ENCODE assay signal across 17 cellular contexts in the genomic region with DNA sequence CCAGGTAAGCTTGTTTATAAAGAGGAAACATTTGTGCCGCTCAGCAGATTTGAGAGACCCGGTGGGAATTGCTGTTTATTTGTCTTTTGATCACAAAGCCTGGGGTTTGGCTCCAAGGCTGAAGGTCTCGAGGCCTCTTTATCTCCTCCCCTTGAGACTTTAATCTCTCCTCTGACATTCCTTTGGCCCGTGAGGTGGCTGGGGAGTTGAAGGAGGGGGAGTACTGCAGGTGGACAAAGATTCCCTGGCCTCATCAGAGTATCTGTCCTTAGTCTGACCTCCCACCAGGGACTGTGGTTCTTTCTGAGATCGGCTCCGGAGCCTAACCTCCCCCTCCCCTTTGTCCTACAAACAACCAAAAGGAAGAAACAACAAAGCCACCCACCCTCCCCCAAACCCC.
A peak's percentile ranks its signal among the peaks of the same experiment; 100 is the strongest.
DNase-seq lines count a peak whose midpoint lies in the region; ATAC-seq and TF ChIP-seq lines count a peak whose summit lies in the region.
"Had no signal": no experiment of that assay in that cellular context is flagged by ENCODE, and none has a peak within 500 bp of the region (broad histone marks: within the 10 kb centered on the region; RNA-seq: fewer than 3 reads in every experiment).

No MANE protein-coding gene starts in this region.

- no peak for TF ChIP-seq POLR2A in Peyer's patch (IDR thresholded peaks at IDR 0.05)

- H3K36me3 ChIP-seq in Peyer's patch = no peaks in the 10 kb centered on the region

- no peak for TF ChIP-seq CTCF in Peyer's patch (IDR thresholded peaks at IDR 0.05)

- no peaks in the 10 kb centered on the region for H3K9me3 ChIP-seq in Peyer's patch

- DNase-seq in ELF-1 (ENCODE audit: low read depth, low spot score) = peak; percentile 67
- no peak for DNase-seq in Peyer's patch
- no peak for DNase-seq in left colon
- no peak for DNase-seq in sciatic nerve (ENCODE audit: low spot score)
- DNase-seq in cortex of kidney (lab: John Stamatoyannopoulos, UW) = no peak
- DNase-seq in kidney glomerular epithelial cell (lab: John Stamatoyannopoulos, UW) = no peak
- DNase-seq in NCI-H345 (lab: John Stamatoyannopoulos, UW) = no peak
- DNase-seq: ACHN; AML-193; CD4-positive, alpha-beta T cell; DMS79; H9; NCI-H1105; NCI-H187; NCI-H2171 treated with DMSO at 0.1 percent for 48 hours; NCI-H774; PC-3 had no signal

- H3K27ac ChIP-seq in Peyer's patch = peak overlapping the region in 3 of 4 donors; percentile 22 to 78 (median 63)

- ATAC-seq in left colon (peak; percentile 18), sciatic nerve (peak; percentile 20)
- ATAC-seq: PC-3 had no signal

- H3K4me3 ChIP-seq in Peyer's patch = no peak overlapping the region

- intact Hi-C loops in left colon (cut with DNase I, micrococcal nuclease) = no loop called here
- intact Hi-C loops in sciatic nerve (cut with DNase I) = no loop called here

- H3K4me1 ChIP-seq in Peyer's patch = no peaks in the 10 kb centered on the region

- H3K27me3 ChIP-seq in Peyer's patch = no peaks in the 10 kb centered on the region
